ENCODE assay signal across 15 cellular contexts in the genomic region with DNA sequence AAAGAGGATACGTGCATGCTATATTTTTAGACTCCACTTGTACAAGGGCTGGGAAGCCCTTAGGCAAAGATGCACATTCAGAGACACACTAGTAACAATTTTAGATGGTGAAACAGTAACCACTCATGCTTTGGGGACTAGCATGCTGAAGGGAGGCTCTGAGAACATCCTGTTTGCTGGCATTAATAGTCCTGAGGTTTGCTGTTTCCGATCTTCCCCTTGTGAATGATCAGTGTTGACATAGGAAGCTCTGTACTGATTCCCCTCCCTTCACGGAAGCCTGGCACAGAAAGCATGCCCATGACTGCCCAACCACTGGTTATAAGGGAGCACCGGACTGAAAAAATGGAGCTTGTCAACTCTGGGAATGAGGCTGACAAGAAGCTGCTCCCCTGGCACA.
A peak's percentile ranks its signal among the peaks of the same experiment; 100 is the strongest.
DNase-seq lines count a peak whose midpoint lies in the region; ATAC-seq and TF ChIP-seq lines count a peak whose summit lies in the region.
"Had no signal": no experiment of that assay in that cellular context is flagged by ENCODE, and none has a peak within 500 bp of the region (broad histone marks: within the 10 kb centered on the region; RNA-seq: fewer than 3 reads in every experiment).

No MANE protein-coding gene starts in this region.

- no peaks in the 10 kb centered on the region for H3K36me3 Mint-ChIP-seq in GM23338 (ENCODE audit: low read depth)
- peaks cover 5% of the 10 kb centered on the region for H3K36me3 Mint-ChIP-seq in activated naive CD8-positive, alpha-beta T cell treated with anti-CD3 and anti-CD28 coated beads for 36 hours

- H3K9me3 ChIP-seq in BLaER1 treated with 17β-estradiol and CSF1 and Interleukin-3, amounts not matched to agents 10 nM and 100 nM (replicated peaks in 1 of 11) = 0 out of 22 replicates have a peak, but pooled peaks cover 0 to 6% (median 0%) of the 10 kb centered on the region in 11 experiments
- H3K9me3 ChIP-seq in spleen = no peaks in the 10 kb centered on the region
- H3K9me3 ChIP-seq: stomach had no signal

- no peaks in the 10 kb centered on the region for H3K27me3 ChIP-seq in BLaER1 treated with 17β-estradiol and CSF1 and Interleukin-3, amounts not matched to agents 10 nM and 100 nM
- H3K27me3 ChIP-seq in GM23338 (ENCODE audit: insufficient read depth) (no peaks in the 10 kb centered on the region), spleen (replicated peaks in 1 of 7) (no peaks in the 10 kb centered on the region)
- H3K27me3 ChIP-seq: stomach had no signal

- WGBS in spleen, 5 donors = 35 to 61% (median 42%) methylated on average over 3 to 4 of the region's 4 CpGs

- H3K4me1 ChIP-seq in BLaER1 treated with 17β-estradiol and CSF1 and Interleukin-3, amounts not matched to agents 10 nM and 100 nM = peaks cover 21 to 45% (median 32%) of the 10 kb centered on the region in 10 experiments
- peaks cover 12% of the 10 kb centered on the region for H3K4me1 ChIP-seq in GM23338 (ENCODE audit: insufficient read depth)
- peaks cover 0 to 7% (median 0%) of the 10 kb centered on the region in 6 donors for H3K4me1 ChIP-seq in spleen

- peak overlapping the region; percentile 37 to 68 (median 61) for H3K4me2 ChIP-seq in BLaER1 treated with 17β-estradiol and CSF1 and Interleukin-3, amounts not matched to agents 10 nM and 100 nM
- H3K4me2 ChIP-seq in GM23338 = 0 out of 2 replicates have a peak overlapping the region, but pooled peaks have one; percentile 8

- no peak overlapping the region for H3K4me3 ChIP-seq in BLaER1 treated with 17β-estradiol and CSF1 and Interleukin-3, amounts not matched to agents 10 nM and 100 nM
- H3K4me3 ChIP-seq in GM23338 = no peak overlapping the region
- H3K4me3 ChIP-seq in spleen = no peak overlapping the region
- H3K4me3 ChIP-seq: stomach had no signal

- DNase-seq in GM23338 (ENCODE audit: low spot score) (no peak), medulla oblongata (ENCODE audit: extremely low spot score) (peak; percentile 56), spleen (no peak), hepatic stellate cell (ENCODE audit: low spot score) (no peak), iPS-NIHi11 (ENCODE audit: low spot score) (no peak)
- DNase-seq in activated naive CD8-positive, alpha-beta T cell treated with anti-CD3 and anti-CD28 coated beads for 36 hours = no peak
- DNase-seq: endodermal cell; H7; NCI-H1436 treated with DMSO at 0.1 percent for 48 hours; posterior cingulate gyrus; stimulated activated CD4-positive, alpha-beta T cell treated with anti-CD3 and anti-CD28 coated beads, Interleukin-4, amount 100 ng/mL, for 1 hour; stomach had no signal

- H3K79me2 ChIP-seq in GM23338 (replicated peaks; ENCODE audit: insufficient read depth) = no peaks in the 10 kb centered on the region

- peaks cover 23% of the 10 kb centered on the region for H3K4me1 Mint-ChIP-seq in GM23338
- H3K4me1 Mint-ChIP-seq in activated naive CD8-positive, alpha-beta T cell treated with anti-CD3 and anti-CD28 coated beads for 36 hours = peaks cover 61% of the 10 kb centered on the region

- no peaks in the 10 kb centered on the region for H3K27me3 Mint-ChIP-seq in GM23338 (ENCODE audit: insufficient read depth, low read depth, poor library complexity)
- no peaks in the 10 kb centered on the region for H3K27me3 Mint-ChIP-seq in activated naive CD8-positive, alpha-beta T cell treated with anti-CD3 and anti-CD28 coated beads for 36 hours
- H3K27me3 Mint-ChIP-seq: memory B cell had no signal

- no peak overlapping the region for H3K27ac Mint-ChIP-seq in GM23338
- H3K27ac Mint-ChIP-seq in activated naive CD8-positive, alpha-beta T cell treated with anti-CD3 and anti-CD28 coated beads for 36 hours = peak overlapping the region; percentile 86
- H3K27ac Mint-ChIP-seq: endodermal cell, memory B cell had no signal

- H3K9me3 Mint-ChIP-seq in GM23338 = no peaks in the 10 kb centered on the region
- no peaks in the 10 kb centered on the region for H3K9me3 Mint-ChIP-seq in activated naive CD8-positive, alpha-beta T cell treated with anti-CD3 and anti-CD28 coated beads for 36 hours
- H3K9me3 Mint-ChIP-seq: endodermal cell, memory B cell had no signal

- no peaks in the 10 kb centered on the region for H3F3A ChIP-seq in GM23338 (replicated peaks; ENCODE audit: low read depth)

- ATAC-seq in GM23338 = no peak
- no peak for ATAC-seq in GM18502 (IDR thresholded peaks at IDR 0.05; ENCODE audit: poor library complexity, unreplicated experiment)

- H3K27ac ChIP-seq in BLaER1 treated with 17β-estradiol and CSF1 and Interleukin-3, amounts not matched to agents 10 nM and 100 nM = peak overlapping the region in 9 of 11 experiments; percentile 43 to 72 (median 62); a peak in 16 of 22 replicates
- H3K27ac ChIP-seq in GM23338 (ENCODE audit: low read depth) (no peak overlapping the region), spleen (peak overlapping the region in 2 of 8 donors; percentile 24 to 31)
- H3K27ac ChIP-seq: stomach had no signal

- H3K4me3 Mint-ChIP-seq in GM23338 = no peak overlapping the region
- H3K4me3 Mint-ChIP-seq in activated naive CD8-positive, alpha-beta T cell treated with anti-CD3 and anti-CD28 coated beads for 36 hours = peak overlapping the region; percentile 42
- H3K4me3 Mint-ChIP-seq: endodermal cell, memory B cell had no signal

- no peak for TF ChIP-seq CTCF in GM23338 (conservative IDR thresholded peaks at IDR 0.05; ENCODE audit: low read depth in 2 of 2)
- TF ChIP-seq CTCF in spleen (IDR thresholded peaks at IDR 0.05 in 8 of 11, conservative IDR thresholded peaks at IDR 0.05 in 3 of 11) = no peak

- no peak for TF ChIP-seq POLR2A in spleen (IDR thresholded peaks at IDR 0.05)

- H3K9ac ChIP-seq in BLaER1 treated with 17β-estradiol and CSF1 and Interleukin-3, amounts not matched to agents 10 nM and 100 nM = peak overlapping the region in 3 of 11 experiments; percentile 18 to 36 (median 24); a peak in 4 of 22 replicates

- intact Hi-C loops in spleen (cut with DNase I; ENCODE audit: low total_unique reads) = no loop called here

- H2AFZ ChIP-seq in GM23338 = no peak overlapping the region

- H3K36me3 ChIP-seq in BLaER1 treated with 17β-estradiol and CSF1 and Interleukin-3, amounts not matched to agents 10 nM and 100 nM = peaks cover 0 to 36% (median 15%) of the 10 kb centered on the region in 11 experiments; a peak in 12 of 22 replicates
- H3K36me3 ChIP-seq in GM23338 (ENCODE audit: insufficient read depth) = no peaks in the 10 kb centered on the region
- H3K36me3 ChIP-seq in spleen = no peaks in the 10 kb centered on the region
- H3K36me3 ChIP-seq: stomach had no signal

- peaks cover 0 to 62% (median 0%) of the 10 kb centered on the region in 11 experiments; a peak in 6 of 22 replicates for H4K20me1 ChIP-seq in BLaER1 treated with 17β-estradiol and CSF1 and Interleukin-3, amounts not matched to agents 10 nM and 100 nM
- H4K20me1 ChIP-seq in GM23338 (replicated peaks; ENCODE audit: insufficient read depth) = no peaks in the 10 kb centered on the region

- H3K9me2 ChIP-seq in GM23338 (ENCODE audit: insufficient read depth) = no peaks in the 10 kb centered on the region; the same call in 1 of the 2 replicates

TF ChIP-seq in GM23338, 12 proteins besides CTCF, POLR2A, EP300 and RAD21 (continues in another document):
- TF ChIP-seq EZH2phosphoT487 (IDR thresholded peaks at IDR 0.05; ENCODE audit: unreplicated experiment) = no peak
- no peak for TF ChIP-seq STAT1 (IDR thresholded peaks at IDR 0.05; ENCODE audit: unreplicated experiment)
